In genomic region chr2:230447455-230448451, GRCh38 we compare ENCODE assay signal across 9 cellular contexts. TPM values are rescaled to one million over a fixed set of nuclear protein-coding genes. Genes with fewer than 3 reads are reported as not detected.
DNase-seq lines count a peak whose midpoint lies in the region; ATAC-seq and TF ChIP-seq lines count a peak whose summit lies in the region.
"Had no signal": no experiment of that assay in that cellular context is flagged by ENCODE, and none has a peak within 500 bp of the region (broad histone marks: within the 10 kb centered on the region; RNA-seq: fewer than 3 reads in every experiment).

No MANE protein-coding gene starts in this region.

- intact Hi-C loops in activated CD4-positive, alpha-beta T cell treated with anti-CD3 and anti-CD28 coated beads, Interleukin-2, amount 10 ng/mL, durations not matched to agents 24 days and 14 days (cut with micrococcal nuclease) = loop anchor here (1.0 to 10.0 kb wide), 7 partner anchors 8 to 347 kb away; no protein-coding TSS in a partner anchor
- intact Hi-C loops in left colon (cut with DNase I, micrococcal nuclease) = no loop called here

- no peaks in the 10 kb centered on the region for H3K9me3 Mint-ChIP-seq in activated T-cell treated with anti-CD3 and anti-CD28 coated beads, Interleukin-2, amount 50 U/mL, for 4 hours
- H3K9me3 Mint-ChIP-seq in activated CD4-positive, alpha-beta T cell treated with anti-CD3 and anti-CD28 coated beads, Interleukin-2, amount 10 ng/mL, durations not matched to agents 24 days and 14 days = peaks cover 7% of the 10 kb centered on the region
- H3K9me3 Mint-ChIP-seq: brain had no signal

- no peaks in the 10 kb centered on the region for H3K27me3 ChIP-seq in tibial nerve

- peak overlapping the region; percentile 56 for H3K4me3 Mint-ChIP-seq in activated T-cell treated with anti-CD3 and anti-CD28 coated beads, Interleukin-2, amount 50 U/mL, for 4 hours
- peak overlapping the region; percentile 59 for H3K4me3 Mint-ChIP-seq in activated CD4-positive, alpha-beta T cell treated with anti-CD3 and anti-CD28 coated beads, Interleukin-2, amount 10 ng/mL, durations not matched to agents 24 days and 14 days
- H3K4me3 Mint-ChIP-seq: brain had no signal

- peak overlapping the region; percentile 87 for H3K27ac Mint-ChIP-seq in activated CD4-positive, alpha-beta T cell treated with anti-CD3 and anti-CD28 coated beads, Interleukin-2, amount 10 ng/mL, durations not matched to agents 24 days and 14 days
- H3K27ac Mint-ChIP-seq: brain had no signal

- peak; percentile 93 for ATAC-seq in activated T-cell treated with anti-CD3 and anti-CD28 coated beads, Interleukin-2, amount 50 U/mL, for 4 hours
- ATAC-seq in HG02981 (IDR thresholded peaks at IDR 0.05; ENCODE audit: unreplicated experiment) = peak; percentile 81
- no peak for ATAC-seq in left colon

- H3K4me1 ChIP-seq in tibial nerve = peaks cover 0 to 12% (median 4%) of the 10 kb centered on the region in 4 donors

- TF ChIP-seq CTCF in tibial nerve (IDR thresholded peaks at IDR 0.05) = no peak

- peaks cover 0 to 99% (median 26%) of the 10 kb centered on the region in 3 donors for H3K36me3 ChIP-seq in tibial nerve

- DNase-seq in activated T-cell treated with anti-CD3 and anti-CD28 coated beads, Interleukin-2, amount 50 U/mL, for 4 hours = no peak
- no peak for DNase-seq in activated T-cell treated with anti-CD3 and anti-CD28 coated beads, Interleukin-2, amount 50 U/mL, for 1 hour
- DNase-seq in activated CD4-positive, alpha-beta T cell treated with anti-CD3 and anti-CD28 coated beads, Interleukin-2, amount 10 ng/mL, durations not matched to agents 24 days and 14 days = peak; percentile 82
- DNase-seq in tibial nerve (ENCODE audit: low spot score in 2 of 2) (no peak), NCI-H69 (lab: John Stamatoyannopoulos, UW) (no peak), SKM-1 (lab: John Stamatoyannopoulos, UW; ENCODE audit: unreplicated experiment) (no peak), left colon (no peak)

- WGBS in tibial nerve, 2 donors = 83 to 89% methylated on average over 8 of the region's 8 CpGs

- H3K4me3 ChIP-seq in tibial nerve = no peak overlapping the region

- no peaks in the 10 kb centered on the region for H3K9me3 ChIP-seq in tibial nerve

- no peaks in the 10 kb centered on the region for H3K27me3 Mint-ChIP-seq in activated T-cell treated with anti-CD3 and anti-CD28 coated beads, Interleukin-2, amount 50 U/mL, for 4 hours (ENCODE audit: low read depth)
- H3K27me3 Mint-ChIP-seq in activated CD4-positive, alpha-beta T cell treated with anti-CD3 and anti-CD28 coated beads, Interleukin-2, amount 10 ng/mL, durations not matched to agents 24 days and 14 days = no peaks in the 10 kb centered on the region
- H3K27me3 Mint-ChIP-seq: brain had no signal

- H3K27ac ChIP-seq in tibial nerve = peak overlapping the region in 3 of 4 donors; percentile 13 to 71 (median 15)

- peaks cover 70% of the 10 kb centered on the region for H3K36me3 Mint-ChIP-seq in activated T-cell treated with anti-CD3 and anti-CD28 coated beads, Interleukin-2, amount 50 U/mL, for 4 hours (ENCODE audit: insufficient read depth)
- peaks cover 80% of the 10 kb centered on the region for H3K36me3 Mint-ChIP-seq in activated CD4-positive, alpha-beta T cell treated with anti-CD3 and anti-CD28 coated beads, Interleukin-2, amount 10 ng/mL, durations not matched to agents 24 days and 14 days (ENCODE audit: low read depth)
- H3K36me3 Mint-ChIP-seq: brain had no signal

- TF ChIP-seq EP300 in tibial nerve (IDR thresholded peaks at IDR 0.05) = no peak

- peaks cover 67% of the 10 kb centered on the region for H3K4me1 Mint-ChIP-seq in activated T-cell treated with anti-CD3 and anti-CD28 coated beads, Interleukin-2, amount 50 U/mL, for 4 hours (ENCODE audit: low read depth)
- peaks cover 55% of the 10 kb centered on the region for H3K4me1 Mint-ChIP-seq in activated CD4-positive, alpha-beta T cell treated with anti-CD3 and anti-CD28 coated beads, Interleukin-2, amount 10 ng/mL, durations not matched to agents 24 days and 14 days
- H3K4me1 Mint-ChIP-seq: brain had no signal

- no peak for TF ChIP-seq POLR2A in tibial nerve (IDR thresholded peaks at IDR 0.05)

RNA-seq across cellular contexts. Expression of gene SP100, which starts 31.8 kb away (rescaled TPM):
- 10 to 100 TPM; 50.7 to 69.7 (median 54.9) TPM for total RNA-seq in activated T-cell treated with anti-CD3 and anti-CD28 coated beads, Interleukin-2, amount 50 U/mL, for 4 hours
- total RNA-seq in activated CD4-positive, alpha-beta T cell treated with anti-CD3 and anti-CD28 coated beads, Interleukin-2, amount 10 ng/mL, durations not matched to agents 24 days and 14 days = 162 and 165 TPM in 2 replicates
- total RNA-seq in tibial nerve (100 to 1,000 TPM in 2 of 4 donors, 10 to 100 TPM in 2; 84.1 to 126 (median 108) TPM), left colon (10 to 100 TPM; 65.5 to 69.3 TPM)
